In genomic region chr16:1741553-1742165, GRCh38 we compare ENCODE assay signal across 21 cellular contexts.
"Had no signal": no experiment of that assay in that cellular context is flagged by ENCODE, and none has a peak within 500 bp of the region (broad histone marks: within the 10 kb centered on the region; RNA-seq: fewer than 3 reads in every experiment).

No MANE protein-coding gene starts in this region.

- H3K4me1 Mint-ChIP-seq: neural progenitor cell; stimulated activated memory B cell treated with anti-CD40 and anti-IgM and Interleukin-4, amounts not matched to agents 10 μg/mL and 1 μg/mL and 100 μg/mL, for 72 hours had no signal

- H3K4me3 ChIP-seq: esophagus squamous epithelium, gastroesophageal sphincter, neural progenitor cell, pancreas, right lobe of liver, spleen, stomach, thoracic aorta, transverse colon had no signal

- ATAC-seq: effector memory CD8-positive, alpha-beta T cell; gastroesophageal sphincter; left colon; stimulated activated memory B cell treated with anti-CD40 and anti-IgM and Interleukin-4, amounts not matched to agents 10 μg/mL and 1 μg/mL and 100 μg/mL, for 72 hours had no signal

- H3K9me3 Mint-ChIP-seq: dendritic cell treated with granulocyte-macrophage colony-stimulating factor and Interleukin-4, amounts not matched to agents 40 ng/mL and 50 ng/mL, for 4 days; effector memory CD8-positive, alpha-beta T cell; natural killer cell treated with Interleukin-12 subunit alpha and Interleukin-12 subunit beta and Interleukin-15 and Interleukin-18, amount 100 ng/mL, for 72 hours; neural progenitor cell; stimulated activated memory B cell treated with anti-CD40 and anti-IgM and Interleukin-4, amounts not matched to agents 10 μg/mL and 1 μg/mL and 100 μg/mL, for 72 hours had no signal

- H3K4me1 ChIP-seq: gastroesophageal sphincter, neural progenitor cell, pancreas, right lobe of liver, spleen, stomach, transverse colon had no signal

- H3K27ac Mint-ChIP-seq: dendritic cell treated with granulocyte-macrophage colony-stimulating factor and Interleukin-4, amounts not matched to agents 40 ng/mL and 50 ng/mL, for 4 days; natural killer cell treated with Interleukin-12 subunit alpha and Interleukin-12 subunit beta and Interleukin-15 and Interleukin-18, amount 100 ng/mL, for 72 hours; neural progenitor cell; progenitor cell of endocrine pancreas; stimulated activated memory B cell treated with anti-CD40 and anti-IgM and Interleukin-4, amounts not matched to agents 10 μg/mL and 1 μg/mL and 100 μg/mL, for 72 hours had no signal

- H3K27me3 Mint-ChIP-seq: dendritic cell treated with granulocyte-macrophage colony-stimulating factor and Interleukin-4, amounts not matched to agents 40 ng/mL and 50 ng/mL, for 4 days; effector memory CD8-positive, alpha-beta T cell; natural killer cell treated with Interleukin-12 subunit alpha and Interleukin-12 subunit beta and Interleukin-15 and Interleukin-18, amount 100 ng/mL, for 72 hours; progenitor cell of endocrine pancreas; stimulated activated memory B cell treated with anti-CD40 and anti-IgM and Interleukin-4, amounts not matched to agents 10 μg/mL and 1 μg/mL and 100 μg/mL, for 72 hours had no signal

- H3K4me3 Mint-ChIP-seq: dendritic cell treated with granulocyte-macrophage colony-stimulating factor and Interleukin-4, amounts not matched to agents 40 ng/mL and 50 ng/mL, for 4 days; natural killer cell treated with Interleukin-12 subunit alpha and Interleukin-12 subunit beta and Interleukin-15 and Interleukin-18, amount 100 ng/mL, for 72 hours; neural progenitor cell; stimulated activated memory B cell treated with anti-CD40 and anti-IgM and Interleukin-4, amounts not matched to agents 10 μg/mL and 1 μg/mL and 100 μg/mL, for 72 hours had no signal

- H3K9me3 ChIP-seq: esophagus squamous epithelium, gastroesophageal sphincter, pancreas, right lobe of liver, spleen, stomach, thoracic aorta, transverse colon had no signal

- DNase-seq: effector memory CD8-positive, alpha-beta T cell; esophagus squamous epithelium; foreskin fibroblast; hippocampal formation; left colon; mammary epithelial cell; pancreas; right lobe of liver; spleen; stimulated activated CD4-positive, alpha-beta T cell treated with anti-CD3 and anti-CD28 coated beads, Interleukin-15, amount 100 ng/mL, for 24 hours; stimulated activated CD4-positive, alpha-beta T cell treated with anti-CD3 and anti-CD28 coated beads, Interleukin-1b, Interleukin-23, amount 100 ng/mL, for 48 hours; stimulated activated CD4-positive, alpha-beta T cell treated with anti-CD3 and anti-CD28 coated beads, Interleukin-4, amount 100 ng/mL, for 24 hours; stomach; transverse colon had no signal

- H3K27ac ChIP-seq: esophagus squamous epithelium, gastroesophageal sphincter, neural progenitor cell, pancreas, right lobe of liver, spleen, stomach, thoracic aorta, transverse colon had no signal

- H3K36me3 Mint-ChIP-seq: natural killer cell treated with Interleukin-12 subunit alpha and Interleukin-12 subunit beta and Interleukin-15 and Interleukin-18, amount 100 ng/mL, for 72 hours had no signal

- H3K27me3 ChIP-seq: esophagus squamous epithelium, gastroesophageal sphincter, neural progenitor cell, pancreas, right lobe of liver, spleen, stomach, transverse colon had no signal

- H3K36me3 ChIP-seq: neural progenitor cell had no signal
